Comparison of ENCODE assay signal across 1 cellular context in genomic region chrX:41332005-41332404, GRCh38.
TF ChIP-seq lines count a peak whose summit lies in the region.

No MANE protein-coding gene starts in this region.

TF ChIP-seq in GM12878, 131 proteins besides CTCF, POLR2A, EP300 and RAD21 (continued from another document):
- TF ChIP-seq NBN (IDR thresholded peaks at IDR 0.05) = no peak
- TF ChIP-seq ZBTB11 (CRISPR knock-in tag; IDR thresholded peaks at IDR 0.05) = no peak
- no peak for TF ChIP-seq ZNF384 (IDR thresholded peaks at IDR 0.05; ENCODE audit: borderline replicate concordance, low read depth, low read length)
